ENCODE assay signal across 14 cellular contexts in genomic region chr7:70415179-70415972, GRCh38.
DNase-seq lines count a peak whose midpoint lies in the region; ATAC-seq and TF ChIP-seq lines count a peak whose summit lies in the region.
"Had no signal": no experiment of that assay in that cellular context is flagged by ENCODE, and none has a peak within 500 bp of the region (broad histone marks: within the 10 kb centered on the region; RNA-seq: fewer than 3 reads in every experiment).

No MANE protein-coding gene starts in this region.

- TF ChIP-seq CTCF in endodermal cell (conservative IDR thresholded peaks at IDR 0.05) = no peak

- H3K4me3 Mint-ChIP-seq in endodermal cell = no peak overlapping the region
- H3K4me3 Mint-ChIP-seq: T-helper 1 cell treated with Interleukin-12 subunit alpha and Interleukin-12 subunit beta and Interleukin-4 antibody, amounts not matched to agents 30 μg/mL and 1 μg/mL, for 36 hours had no signal

- no peaks in the 10 kb centered on the region for H3K9me3 ChIP-seq in endodermal cell (ENCODE audit: control insufficient read depth, low read length)
- H3K9me3 ChIP-seq: lower lobe of right lung, ovary had no signal

- H3K27ac ChIP-seq in endodermal cell (ENCODE audit: low read depth, low read length) = no peak overlapping the region
- H3K27ac ChIP-seq: cardiac muscle cell, lower lobe of right lung, ovary had no signal

- peaks cover 13% of the 10 kb centered on the region for H3K27me3 Mint-ChIP-seq in endodermal cell (ENCODE audit: insufficient read depth)

- H3K4me1 Mint-ChIP-seq in endodermal cell = peaks cover 28% of the 10 kb centered on the region

- no peaks in the 10 kb centered on the region for H3K9me3 Mint-ChIP-seq in endodermal cell
- H3K9me3 Mint-ChIP-seq: T-helper 1 cell treated with Interleukin-12 subunit alpha and Interleukin-12 subunit beta and Interleukin-4 antibody, amounts not matched to agents 30 μg/mL and 1 μg/mL, for 36 hours had no signal

- no peak overlapping the region for H3K9ac ChIP-seq in endodermal cell (ENCODE audit: extremely low read depth, low read length, poor library complexity, severe bottlenecking)

- H3K27ac Mint-ChIP-seq in endodermal cell = no peak overlapping the region
- H3K27ac Mint-ChIP-seq: T-helper 1 cell treated with Interleukin-12 subunit alpha and Interleukin-12 subunit beta and Interleukin-4 antibody, amounts not matched to agents 30 μg/mL and 1 μg/mL, for 36 hours had no signal

- no peak overlapping the region for H3K4me3 ChIP-seq in endodermal cell (ENCODE audit: low read length)
- H3K4me3 ChIP-seq: cardiac muscle cell, lower lobe of right lung, ovary had no signal

- H3K36me3 ChIP-seq in endodermal cell (ENCODE audit: control insufficient read depth, insufficient read depth, low read length) = no peaks in the 10 kb centered on the region
- H3K36me3 ChIP-seq: cardiac muscle cell, lower lobe of right lung, ovary had no signal

- 90 to 96% methylated on average over 6 to 10 of the region's 10 CpGs for WGBS in endodermal cell (ENCODE audit: insufficient coverage in 1 of 2, insufficient read length in 1 of 2), 2 experiments

- DNase-seq in endodermal cell = peak; percentile 14
- DNase-seq in activated T-cell treated with anti-CD3 and anti-CD28 coated beads for 4 hours = no peak
- no peak for DNase-seq in NCI-H2029 (lab: John Stamatoyannopoulos, UW)
- DNase-seq in central memory CD4-positive, alpha-beta T cell = no peak
- DNase-seq in H4 (ENCODE audit: low spot score) = no peak
- DNase-seq: KG1, lower lobe of right lung, ovary, PC-3 had no signal

- H3K36me3 Mint-ChIP-seq in endodermal cell (ENCODE audit: low read depth) = peaks cover 9% of the 10 kb centered on the region

- ATAC-seq in GM18499 (IDR thresholded peaks at IDR 0.05; ENCODE audit: insufficient read depth, unreplicated experiment) (peak; percentile 72), GM21526 (IDR thresholded peaks at IDR 0.05; ENCODE audit: low FRiP score, unreplicated experiment) (peak; percentile 82), HG03045 (IDR thresholded peaks at IDR 0.05; ENCODE audit: unreplicated experiment) (peak; percentile 75)
- ATAC-seq: PC-3 had no signal

- peaks cover 17% of the 10 kb centered on the region for H3K4me1 ChIP-seq in endodermal cell (ENCODE audit: control insufficient read depth, insufficient read depth, low read length)
- H3K4me1 ChIP-seq: lower lobe of right lung had no signal

- no peaks in the 10 kb centered on the region for H3K27me3 ChIP-seq in endodermal cell (ENCODE audit: control insufficient read depth, insufficient read depth, low read length, poor library complexity, severe bottlenecking)
- H3K27me3 ChIP-seq: cardiac muscle cell, ovary had no signal
